Comparison of ENCODE assay signal across 14 cellular contexts in the genomic region with DNA sequence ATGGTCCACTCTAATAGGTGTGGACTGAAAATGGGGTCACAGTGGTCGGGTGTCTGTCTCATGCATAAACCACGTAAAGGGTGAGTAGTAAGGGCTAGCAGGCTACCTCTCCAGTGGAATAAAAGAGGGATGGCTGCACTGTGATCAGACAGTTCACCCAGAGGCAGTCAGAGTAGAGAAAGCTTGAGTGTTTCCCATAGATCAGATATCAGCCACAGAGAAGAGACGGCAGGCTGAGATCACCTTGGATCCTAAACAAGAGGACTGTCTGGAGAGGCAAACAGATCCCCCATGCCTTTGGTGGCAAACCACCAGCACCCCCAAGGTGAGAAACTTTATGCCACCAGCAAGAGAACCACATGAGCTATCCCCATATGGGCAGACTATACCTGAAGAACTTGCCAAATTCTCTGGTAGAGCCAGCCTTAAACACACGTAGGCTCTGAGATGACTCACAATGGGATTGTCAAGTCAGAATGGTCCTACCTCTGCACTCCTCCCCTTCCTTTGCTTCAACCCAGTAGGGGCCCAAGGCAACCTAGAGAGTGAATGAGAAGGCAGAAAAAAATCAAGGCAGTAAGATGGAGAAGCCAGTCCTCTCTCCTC.
DNase-seq lines count a peak whose midpoint lies in the region; ATAC-seq and TF ChIP-seq lines count a peak whose summit lies in the region.
"Had no signal": no experiment of that assay in that cellular context is flagged by ENCODE, and none has a peak within 500 bp of the region (broad histone marks: within the 10 kb centered on the region; RNA-seq: fewer than 3 reads in every experiment).

No MANE protein-coding gene starts in this region.

- no peak overlapping the region for H3K4me3 Mint-ChIP-seq in activated CD8-positive, alpha-beta T cell treated with anti-CD3 and anti-CD28 coated beads, Interleukin-2, amount 10 ng/mL, durations not matched to agents 7 days and 5 days
- H3K4me3 Mint-ChIP-seq: nephron progenitor cell had no signal

- peaks cover 84% of the 10 kb centered on the region for H3K4me1 Mint-ChIP-seq in activated CD8-positive, alpha-beta T cell treated with anti-CD3 and anti-CD28 coated beads, Interleukin-2, amount 10 ng/mL, durations not matched to agents 7 days and 5 days (ENCODE audit: low read depth)

- peak overlapping the region; percentile 68 for H3K27ac Mint-ChIP-seq in activated CD8-positive, alpha-beta T cell treated with anti-CD3 and anti-CD28 coated beads, Interleukin-2, amount 10 ng/mL, durations not matched to agents 7 days and 5 days
- H3K27ac Mint-ChIP-seq: nephron progenitor cell had no signal

- peak; percentile 25 to 39 for DNase-seq in activated CD4-positive, alpha-beta T cell treated with anti-CD3 and anti-CD28 coated beads for 4 hours
- DNase-seq in activated CD4-positive, alpha-beta T cell treated with anti-CD3 and anti-CD28 coated beads, Interleukin-2, amount 50 U/mL, for 1 hour: no peak
- peak; percentile 32 for DNase-seq in activated CD8-positive, alpha-beta T cell treated with anti-CD3 and anti-CD28 coated beads, Interleukin-2, amount 10 ng/mL, durations not matched to agents 7 days and 5 days
- DNase-seq in epithelial cell of esophagus (ENCODE audit: low read depth): peak; percentile 84
- peak; percentile 47 for DNase-seq in stimulated activated CD8-positive, alpha-beta memory T cell treated with anti-CD3 and anti-CD28 coated beads, Interleukin-4, amount 100 ng/mL, for 48 hours
- no peak for DNase-seq in DMS 273 treated with DMSO at 0.1 percent for 48 hours (lab: John Stamatoyannopoulos, UW)
- DNase-seq in 8988T: no peak
- DNase-seq in T1000 (lab: John Stamatoyannopoulos, UW): no peak
- DNase-seq: anterior cingulate cortex; effector CD4-positive, alpha-beta T cell; NCI-H2029 treated with DMSO at 0.1 percent for 48 hours; nephron progenitor cell had no signal

- no peak for TF ChIP-seq CTCF in epithelial cell of esophagus (IDR thresholded peaks at IDR 0.05; ENCODE audit: insufficient read depth, low read depth, low read length, missing control alignments)

- H3K27me3 Mint-ChIP-seq in activated CD8-positive, alpha-beta T cell treated with anti-CD3 and anti-CD28 coated beads, Interleukin-2, amount 10 ng/mL, durations not matched to agents 7 days and 5 days (ENCODE audit: low read depth): no peaks in the 10 kb centered on the region

- peaks cover 19% of the 10 kb centered on the region for H3K9me3 Mint-ChIP-seq in activated CD8-positive, alpha-beta T cell treated with anti-CD3 and anti-CD28 coated beads, Interleukin-2, amount 10 ng/mL, durations not matched to agents 7 days and 5 days (ENCODE audit: insufficient read depth)

- peaks cover 45% of the 10 kb centered on the region for H3K36me3 Mint-ChIP-seq in activated CD8-positive, alpha-beta T cell treated with anti-CD3 and anti-CD28 coated beads, Interleukin-2, amount 10 ng/mL, durations not matched to agents 7 days and 5 days (ENCODE audit: low read depth)

- no peak overlapping the region for H3K4me3 ChIP-seq in epithelial cell of esophagus (ENCODE audit: low read length)
- H3K4me3 ChIP-seq: A549 had no signal

- POLR2A ChIA-PET in activated CD8-positive, alpha-beta T cell treated with anti-CD3 and anti-CD28 coated beads, Interleukin-2, amount 10 ng/mL, durations not matched to agents 7 days and 5 days (lab: Charles Lee): no interaction called here

- ATAC-seq in activated CD8-positive, alpha-beta T cell treated with anti-CD3 and anti-CD28 coated beads, Interleukin-2, amount 10 ng/mL, durations not matched to agents 7 days and 5 days: peak; percentile 58
- ATAC-seq: A549, sciatic nerve had no signal

- CTCF ChIA-PET in activated CD8-positive, alpha-beta T cell treated with anti-CD3 and anti-CD28 coated beads, Interleukin-2, amount 10 ng/mL, durations not matched to agents 7 days and 5 days (lab: Charles Lee): no interaction called here

Comparison
In these comparisons a context has a peak if more than half of its experiments do, and no peak if none do; other contexts are left out.
1. DNase-seq: peak in activated CD4-positive, alpha-beta T cell treated with anti-CD3 and anti-CD28 coated beads for 4 hours (2 of 2), activated CD8-positive, alpha-beta T cell treated with anti-CD3 and anti-CD28 coated beads, Interleukin-2, amount 10 ng/mL, durations not matched to agents 7 days and 5 days (single experiment), epithelial cell of esophagus (single experiment) and stimulated activated CD8-positive, alpha-beta memory T cell treated with anti-CD3 and anti-CD28 coated beads, Interleukin-4, amount 100 ng/mL, for 48 hours (single experiment); none in activated CD4-positive, alpha-beta T cell treated with anti-CD3 and anti-CD28 coated beads, Interleukin-2, amount 50 U/mL, for 1 hour (single experiment), DMS 273 treated with DMSO at 0.1 percent for 48 hours (single experiment), 8988T (single experiment) and T1000 (single experiment).